ENCODE assay signal across 8 cellular contexts in genomic region chr5:126852104-126852531, GRCh38.
A peak's percentile ranks its signal among the peaks of the same experiment; 100 is the strongest.
DNase-seq lines count a peak whose midpoint lies in the region; ATAC-seq, FAIRE-seq and TF ChIP-seq lines count a peak whose summit lies in the region.

No MANE protein-coding gene starts in this region.

- no peak overlapping the region for H3K9ac ChIP-seq in kidney (ENCODE audit: low read length in 2 of 2)

- no peak for FAIRE-seq in kidney (lab: Jason Lieb, UNC)

- H3K27ac Mint-ChIP-seq in activated T-helper 1 cell treated with anti-CD3 and anti-CD28 coated beads, Interleukin-12 subunit alpha, Interleukin-12 subunit beta, Interleukin-2, Interleukin-4 antibody, amounts not matched to agents 30 ng/mL and 10 ng/mL and 1 ng/mL, durations not matched to agents 14 hours and 24 hours and 36 hours = peak overlapping the region; percentile 87
- peak overlapping the region; percentile 95 to 100 (median 99) for H3K27ac Mint-ChIP-seq in naive thymus-derived CD8-positive, alpha-beta T cell

- peak; percentile 28 for DNase-seq in activated T-helper 1 cell treated with anti-CD3 and anti-CD28 coated beads, Interleukin-12 subunit alpha, Interleukin-12 subunit beta, Interleukin-2, Interleukin-4 antibody, amounts not matched to agents 30 ng/mL and 10 ng/mL and 1 ng/mL, durations not matched to agents 14 hours and 24 hours and 36 hours (ENCODE audit: low spot score)
- peak in 4 of 10 donors; percentile 25 to 63 (median 48) for DNase-seq in naive thymus-derived CD8-positive, alpha-beta T cell
- DNase-seq in iPS-NIHi11 (ENCODE audit: low spot score) (no peak), kidney (no peak), GOT3 (lab: John Stamatoyannopoulos, UW) (no peak), SW 1271 (lab: John Stamatoyannopoulos, UW) (no peak)

- H3K9me3 ChIP-seq in kidney (ENCODE audit: control insufficient read depth in 1 of 2, low read length in 2 of 2) = no peaks in the 10 kb centered on the region

- H3K4me3 Mint-ChIP-seq in activated T-helper 1 cell treated with anti-CD3 and anti-CD28 coated beads, Interleukin-12 subunit alpha, Interleukin-12 subunit beta, Interleukin-2, Interleukin-4 antibody, amounts not matched to agents 30 ng/mL and 10 ng/mL and 1 ng/mL, durations not matched to agents 14 hours and 24 hours and 36 hours = peak overlapping the region; percentile 80
- H3K4me3 Mint-ChIP-seq in naive thymus-derived CD8-positive, alpha-beta T cell = peak overlapping the region; percentile 80 to 92 (median 89)

- POLR2A ChIA-PET in naive thymus-derived CD8-positive, alpha-beta T cell (lab: Charles Lee) = interaction anchor here (0.6 to 5.4 kb wide), 12 partner anchors 15 to 377 kb away, joined by 3 to 72 read pairs (median 15); partner anchors contain the start of genes C5orf63, LMNB1 and MARCHF3

- H3K36me3 ChIP-seq in kidney (ENCODE audit: control insufficient read depth in 1 of 2, insufficient read depth in 2 of 2, low read length in 2 of 2) = no peaks in the 10 kb centered on the region

- ATAC-seq in GM18873 (IDR thresholded peaks at IDR 0.05; ENCODE audit: low FRiP score, unreplicated experiment) (peak; percentile 92), HG02642 (IDR thresholded peaks at IDR 0.05; ENCODE audit: poor library complexity, unreplicated experiment) (peak; percentile 71)
- peak; percentile 67 to 75 for ATAC-seq in naive thymus-derived CD8-positive, alpha-beta T cell

- no peaks in the 10 kb centered on the region for H3K27me3 Mint-ChIP-seq in activated T-helper 1 cell treated with anti-CD3 and anti-CD28 coated beads, Interleukin-12 subunit alpha, Interleukin-12 subunit beta, Interleukin-2, Interleukin-4 antibody, amounts not matched to agents 30 ng/mL and 10 ng/mL and 1 ng/mL, durations not matched to agents 14 hours and 24 hours and 36 hours (ENCODE audit: insufficient read depth)
- H3K27me3 Mint-ChIP-seq in naive thymus-derived CD8-positive, alpha-beta T cell = no peaks in the 10 kb centered on the region

- H3K27ac ChIP-seq in kidney (ENCODE audit: low read depth in 2 of 2, low read length in 2 of 2) = no peak overlapping the region

- peaks cover 11% of the 10 kb centered on the region for H3K36me3 Mint-ChIP-seq in activated T-helper 1 cell treated with anti-CD3 and anti-CD28 coated beads, Interleukin-12 subunit alpha, Interleukin-12 subunit beta, Interleukin-2, Interleukin-4 antibody, amounts not matched to agents 30 ng/mL and 10 ng/mL and 1 ng/mL, durations not matched to agents 14 hours and 24 hours and 36 hours (ENCODE audit: low read depth)
- H3K36me3 Mint-ChIP-seq in naive thymus-derived CD8-positive, alpha-beta T cell = peaks cover 0 to 7% (median 0%) of the 10 kb centered on the region in 3 donors

- no peak for TF ChIP-seq CTCF in kidney (IDR thresholded peaks at IDR 0.05; ENCODE audit: borderline replicate concordance, extremely low read depth, insufficient read depth)

- intact Hi-C loops in activated T-helper 1 cell treated with anti-CD3 and anti-CD28 coated beads, Interleukin-12 subunit alpha, Interleukin-12 subunit beta, Interleukin-2, Interleukin-4 antibody, amounts not matched to agents 30 ng/mL and 10 ng/mL and 1 ng/mL, durations not matched to agents 14 hours and 24 hours and 36 hours (cut with micrococcal nuclease) = loop anchor here (2.0 to 5.0 kb wide), 4 partner anchors 41 to 250 kb away; partner anchors contain the start of genes C5orf63, MARCHF3 and PHAX
- intact Hi-C loops in kidney (cut with DNase I) = no loop called here

- H3K4me3 ChIP-seq in kidney (ENCODE audit: low read length in 2 of 2) = no peak overlapping the region

- no peaks in the 10 kb centered on the region for H3K4me1 ChIP-seq in kidney (ENCODE audit: control insufficient read depth in 1 of 2, insufficient read depth in 1 of 2, low read depth in 1 of 2, low read length in 2 of 2)

- H3K4me1 Mint-ChIP-seq in activated T-helper 1 cell treated with anti-CD3 and anti-CD28 coated beads, Interleukin-12 subunit alpha, Interleukin-12 subunit beta, Interleukin-2, Interleukin-4 antibody, amounts not matched to agents 30 ng/mL and 10 ng/mL and 1 ng/mL, durations not matched to agents 14 hours and 24 hours and 36 hours (ENCODE audit: low read depth) = peaks cover 43% of the 10 kb centered on the region
- H3K4me1 Mint-ChIP-seq in naive thymus-derived CD8-positive, alpha-beta T cell = peaks cover 33 to 71% (median 52%) of the 10 kb centered on the region in 4 donors

- no peaks in the 10 kb centered on the region for H3K9me3 Mint-ChIP-seq in activated T-helper 1 cell treated with anti-CD3 and anti-CD28 coated beads, Interleukin-12 subunit alpha, Interleukin-12 subunit beta, Interleukin-2, Interleukin-4 antibody, amounts not matched to agents 30 ng/mL and 10 ng/mL and 1 ng/mL, durations not matched to agents 14 hours and 24 hours and 36 hours
- peaks cover 0 to 12% (median 0%) of the 10 kb centered on the region in 9 donors for H3K9me3 Mint-ChIP-seq in naive thymus-derived CD8-positive, alpha-beta T cell
